Comparison of ENCODE assay signal across 13 cellular contexts in genomic region chr11:60870733-60871377, GRCh38. TPM values are rescaled to one million over a fixed set of nuclear protein-coding genes. Genes with fewer than 3 reads are reported as not detected.
DNase-seq lines count a peak whose midpoint lies in the region; ATAC-seq lines count a peak whose summit lies in the region.
"Had no signal": no experiment of that assay in that cellular context is flagged by ENCODE, and none has a peak within 500 bp of the region (broad histone marks: within the 10 kb centered on the region; RNA-seq: fewer than 3 reads in every experiment).

No MANE protein-coding gene starts in this region.

- no peak for DNase-seq in activated CD4-positive, alpha-beta T cell treated with anti-CD3 and anti-CD28 coated beads for 36 hours
- no peak for DNase-seq in activated CD4-positive, alpha-beta T cell treated with anti-CD3 and anti-CD28 coated beads for 48 hours
- DNase-seq in activated CD8-positive, alpha-beta T cell treated with anti-CD3 and anti-CD28 coated beads, Interleukin-2, amount 10 ng/mL, durations not matched to agents 7 days and 5 days: peak; percentile 47
- DNase-seq in sciatic nerve (ENCODE audit: low spot score): peak; percentile 25
- DNase-seq in H4 (ENCODE audit: low spot score): no peak
- DNase-seq: effector CD4-positive, alpha-beta T cell; naive B cell; stimulated activated CD8-positive, alpha-beta memory T cell treated with anti-CD3 and anti-CD28 coated beads, Interleukin-4, amount 100 ng/mL, for 48 hours; T-helper 9 cell had no signal

- H3K4me1 Mint-ChIP-seq in activated CD4-positive, alpha-beta T cell treated with anti-CD3 and anti-CD28 coated beads for 36 hours: peaks cover 6% of the 10 kb centered on the region
- peaks cover 86% of the 10 kb centered on the region for H3K4me1 Mint-ChIP-seq in activated CD8-positive, alpha-beta T cell treated with anti-CD3 and anti-CD28 coated beads, Interleukin-2, amount 10 ng/mL, durations not matched to agents 7 days and 5 days (ENCODE audit: low read depth)

- CTCF ChIA-PET in activated CD4-positive, alpha-beta T cell treated with anti-CD3 and anti-CD28 coated beads for 36 hours (lab: Charles Lee): interaction anchor here (1.1 kb wide), 1 partner anchor 11 kb away, joined by 3 read pairs; no protein-coding TSS in a partner anchor
- CTCF ChIA-PET in activated CD8-positive, alpha-beta T cell treated with anti-CD3 and anti-CD28 coated beads, Interleukin-2, amount 10 ng/mL, durations not matched to agents 7 days and 5 days (lab: Charles Lee): interaction anchor here (0.5 to 12.6 kb wide), 14 partner anchors 8 to 465 kb away, joined by 3 to 122 read pairs (median 4); partner anchors contain the start of gene PTGDR2

- peak; percentile 37 for ATAC-seq in activated CD4-positive, alpha-beta T cell treated with anti-CD3 and anti-CD28 coated beads for 36 hours
- ATAC-seq in activated CD8-positive, alpha-beta T cell treated with anti-CD3 and anti-CD28 coated beads, Interleukin-2, amount 10 ng/mL, durations not matched to agents 7 days and 5 days: peak; percentile 38
- no peak for ATAC-seq in sciatic nerve
- no peak for ATAC-seq in GM21717 (IDR thresholded peaks at IDR 0.05; ENCODE audit: unreplicated experiment)

- no peaks in the 10 kb centered on the region for H3K27me3 Mint-ChIP-seq in activated CD4-positive, alpha-beta T cell treated with anti-CD3 and anti-CD28 coated beads for 36 hours
- no peaks in the 10 kb centered on the region for H3K27me3 Mint-ChIP-seq in activated CD8-positive, alpha-beta T cell treated with anti-CD3 and anti-CD28 coated beads, Interleukin-2, amount 10 ng/mL, durations not matched to agents 7 days and 5 days (ENCODE audit: low read depth)
- H3K27me3 Mint-ChIP-seq: brain, type B pancreatic cell had no signal

- POLR2A ChIA-PET in activated CD4-positive, alpha-beta T cell treated with anti-CD3 and anti-CD28 coated beads for 36 hours (lab: Charles Lee): interaction anchor here (0.6 kb wide), 1 partner anchor 108 kb away, joined by 3 read pairs; no protein-coding TSS in a partner anchor
- POLR2A ChIA-PET in activated CD8-positive, alpha-beta T cell treated with anti-CD3 and anti-CD28 coated beads, Interleukin-2, amount 10 ng/mL, durations not matched to agents 7 days and 5 days (lab: Charles Lee): interaction anchor here (0.7 to 1.4 kb wide), 4 partner anchors 29 to 38 kb away, joined by 3 to 4 read pairs (median 4); no protein-coding TSS in a partner anchor

- H3K4me3 Mint-ChIP-seq in activated CD4-positive, alpha-beta T cell treated with anti-CD3 and anti-CD28 coated beads for 36 hours: no peak overlapping the region
- H3K4me3 Mint-ChIP-seq in activated CD8-positive, alpha-beta T cell treated with anti-CD3 and anti-CD28 coated beads, Interleukin-2, amount 10 ng/mL, durations not matched to agents 7 days and 5 days: peak overlapping the region; percentile 47
- H3K4me3 Mint-ChIP-seq: brain, naive B cell, type B pancreatic cell had no signal

- peaks cover 2% of the 10 kb centered on the region for H3K36me3 Mint-ChIP-seq in activated CD4-positive, alpha-beta T cell treated with anti-CD3 and anti-CD28 coated beads for 36 hours (ENCODE audit: low read depth)
- peaks cover 4% of the 10 kb centered on the region for H3K36me3 Mint-ChIP-seq in activated CD8-positive, alpha-beta T cell treated with anti-CD3 and anti-CD28 coated beads, Interleukin-2, amount 10 ng/mL, durations not matched to agents 7 days and 5 days (ENCODE audit: low read depth)
- H3K36me3 Mint-ChIP-seq: brain, naive B cell, type B pancreatic cell had no signal

- no peaks in the 10 kb centered on the region for H3K9me3 Mint-ChIP-seq in activated CD4-positive, alpha-beta T cell treated with anti-CD3 and anti-CD28 coated beads for 36 hours (ENCODE audit: low read depth)
- no peaks in the 10 kb centered on the region for H3K9me3 Mint-ChIP-seq in activated CD8-positive, alpha-beta T cell treated with anti-CD3 and anti-CD28 coated beads, Interleukin-2, amount 10 ng/mL, durations not matched to agents 7 days and 5 days (ENCODE audit: insufficient read depth)
- H3K9me3 Mint-ChIP-seq: brain, naive B cell, type B pancreatic cell had no signal

- intact Hi-C loops in activated CD4-positive, alpha-beta T cell treated with anti-CD3 and anti-CD28 coated beads for 36 hours (cut with DNase I, micrococcal nuclease): no loop called here
- intact Hi-C loops in sciatic nerve (cut with DNase I): no loop called here

- H3K27ac Mint-ChIP-seq in activated CD4-positive, alpha-beta T cell treated with anti-CD3 and anti-CD28 coated beads for 36 hours: no peak overlapping the region
- peak overlapping the region; percentile 87 for H3K27ac Mint-ChIP-seq in activated CD8-positive, alpha-beta T cell treated with anti-CD3 and anti-CD28 coated beads, Interleukin-2, amount 10 ng/mL, durations not matched to agents 7 days and 5 days
- H3K27ac Mint-ChIP-seq: type B pancreatic cell had no signal

RNA-seq across cellular contexts. Expression of gene ZP1, which starts 3.5 kb away (rescaled TPM):
- not detected for total RNA-seq in activated CD4-positive, alpha-beta T cell treated with anti-CD3 and anti-CD28 coated beads for 36 hours
- total RNA-seq in activated CD8-positive, alpha-beta T cell treated with anti-CD3 and anti-CD28 coated beads, Interleukin-2, amount 10 ng/mL, durations not matched to agents 7 days and 5 days: under 1 TPM in 1 of 2 experiments, not detected in 1; 0.34 TPM
- 0.85 TPM for total RNA-seq in sciatic nerve
- 1.5 and 2.1 TPM in 2 replicates for total RNA-seq in H4 (2014; rRNA removed; shearing (Covaris generic))
- total RNA-seq: left ventricle myocardium superior had no signal

RNA-seq across cellular contexts. Expression of gene PTGDR2, which starts 15.1 kb away (rescaled TPM):
- total RNA-seq in activated CD4-positive, alpha-beta T cell treated with anti-CD3 and anti-CD28 coated beads for 36 hours: under 1 TPM; 0.11 to 0.18 TPM
- 1 to 10 TPM; 3.3 to 3.4 TPM for total RNA-seq in activated CD8-positive, alpha-beta T cell treated with anti-CD3 and anti-CD28 coated beads, Interleukin-2, amount 10 ng/mL, durations not matched to agents 7 days and 5 days
- 1.1 TPM for total RNA-seq in sciatic nerve
- not detected in 2 replicates for total RNA-seq in H4 (2014; rRNA removed; shearing (Covaris generic))

RNA-seq across cellular contexts. Expression of gene CCDC86, which starts 28.9 kb away (rescaled TPM):
- 10 to 100 TPM; 52.1 to 75.1 TPM for total RNA-seq in activated CD4-positive, alpha-beta T cell treated with anti-CD3 and anti-CD28 coated beads for 36 hours
- total RNA-seq in activated CD8-positive, alpha-beta T cell treated with anti-CD3 and anti-CD28 coated beads, Interleukin-2, amount 10 ng/mL, durations not matched to agents 7 days and 5 days: 10 to 100 TPM; 34.2 to 36.0 TPM
- total RNA-seq in sciatic nerve: 16.5 TPM
- total RNA-seq in H4 (2014; rRNA removed; shearing (Covaris generic)): 12.4 and 12.7 TPM in 2 replicates

RNA-seq across cellular contexts. Expression of gene PRPF19, which starts 35.5 kb away (rescaled TPM):
- total RNA-seq in activated CD4-positive, alpha-beta T cell treated with anti-CD3 and anti-CD28 coated beads for 36 hours: 100 to 1,000 TPM; 148 to 197 TPM
- 100 to 1,000 TPM; 161 TPM for total RNA-seq in activated CD8-positive, alpha-beta T cell treated with anti-CD3 and anti-CD28 coated beads, Interleukin-2, amount 10 ng/mL, durations not matched to agents 7 days and 5 days
- total RNA-seq in sciatic nerve: 50.7 TPM
- total RNA-seq in H4 (2014; rRNA removed; shearing (Covaris generic)): 92.3 and 106 TPM in 2 replicates

RNA-seq across cellular contexts. Expression of gene TMEM109, which starts 43.1 kb away (rescaled TPM):
- total RNA-seq in activated CD4-positive, alpha-beta T cell treated with anti-CD3 and anti-CD28 coated beads for 36 hours: 10 to 100 TPM; 80.3 to 89.1 TPM
- total RNA-seq in activated CD8-positive, alpha-beta T cell treated with anti-CD3 and anti-CD28 coated beads, Interleukin-2, amount 10 ng/mL, durations not matched to agents 7 days and 5 days: 100 to 1,000 TPM; 136 to 139 TPM
- 128 TPM for total RNA-seq in sciatic nerve
- 43.0 and 65.6 TPM in 2 replicates for total RNA-seq in H4 (2014; rRNA removed; shearing (Covaris generic))

Comparison
In these comparisons a context has a peak if more than half of its experiments do, and no peak if none do; other contexts are left out.
1. ATAC-seq: peak in activated CD4-positive, alpha-beta T cell treated with anti-CD3 and anti-CD28 coated beads for 36 hours (single experiment) and activated CD8-positive, alpha-beta T cell treated with anti-CD3 and anti-CD28 coated beads, Interleukin-2, amount 10 ng/mL, durations not matched to agents 7 days and 5 days (single experiment); none in sciatic nerve (single experiment) and GM21717 (single experiment).
2. DNase-seq: peak in activated CD8-positive, alpha-beta T cell treated with anti-CD3 and anti-CD28 coated beads, Interleukin-2, amount 10 ng/mL, durations not matched to agents 7 days and 5 days (single experiment) and sciatic nerve (single experiment); none in activated CD4-positive, alpha-beta T cell treated with anti-CD3 and anti-CD28 coated beads for 36 hours (single experiment), activated CD4-positive, alpha-beta T cell treated with anti-CD3 and anti-CD28 coated beads for 48 hours (single experiment) and H4 (single experiment).